1 cellular context compared by ENCODE assay signal in the genomic region with DNA sequence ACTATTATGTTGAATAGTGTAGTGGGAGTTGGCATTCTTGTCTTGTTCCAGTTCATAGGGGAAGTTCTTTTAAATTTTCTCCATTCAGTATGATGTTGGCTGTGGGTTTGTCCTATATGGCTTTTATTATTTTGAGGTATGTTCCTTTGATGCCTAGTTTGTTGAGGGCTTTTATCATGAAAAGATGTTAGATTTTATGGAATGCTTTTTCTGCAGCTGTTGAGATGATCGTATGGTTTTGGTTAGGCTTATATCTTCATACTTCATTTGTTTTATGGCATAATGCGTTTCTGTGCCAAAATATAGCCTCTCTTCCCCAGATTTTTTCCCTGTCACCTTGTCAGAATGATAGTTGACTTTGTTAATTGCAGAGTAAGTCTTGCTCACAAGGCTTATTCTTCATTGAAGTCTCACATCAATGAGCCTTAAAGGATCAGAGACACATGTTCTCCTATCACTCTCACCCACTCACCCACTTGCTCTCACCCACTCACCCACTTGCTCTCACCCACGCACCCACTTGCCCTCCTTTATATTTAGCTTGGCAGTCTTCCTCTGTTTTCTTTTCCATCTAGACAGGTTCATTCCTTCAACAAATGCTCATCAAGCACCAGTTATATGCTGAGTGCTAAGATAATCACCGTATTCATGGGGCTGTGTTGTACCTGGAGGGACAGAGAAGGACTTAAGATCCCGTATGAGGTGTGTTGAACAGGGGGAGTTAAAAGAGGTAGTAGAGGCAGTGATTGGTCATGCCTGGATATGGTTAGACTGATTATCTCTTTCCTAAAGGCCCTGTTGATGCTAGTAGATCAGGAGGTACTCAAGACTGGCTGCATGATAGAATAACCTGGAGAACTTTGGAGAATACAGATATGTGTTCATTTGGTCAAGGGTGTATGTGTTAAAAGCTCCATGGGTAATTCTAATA.
TF ChIP-seq lines count a peak whose summit lies in the region.

No MANE protein-coding gene starts in this region.

TF ChIP-seq in H1, 55 proteins besides CTCF, POLR2A, EP300 and RAD21:
- TF ChIP-seq HDAC2 (IDR thresholded peaks at IDR 0.05; ENCODE audit: borderline replicate concordance in 1 of 2, low read depth in 2 of 2, low read length in 2 of 2) (no peak), JUND (IDR thresholded peaks at IDR 0.05; ENCODE audit: low read length) (no peak), SP2 (IDR thresholded peaks at IDR 0.05; ENCODE audit: low read length) (no peak), POLR2AphosphoS5 (IDR thresholded peaks at IDR 0.05; ENCODE audit: low read depth, low read length) (no peak), ZNF274 (IDR thresholded peaks at IDR 0.05; ENCODE audit: borderline replicate concordance, extremely low read depth, low read length) (no peak), TAF7 (optimal IDR thresholded peaks at IDR 0.05; ENCODE audit: borderline replicate concordance, low read depth, low read length) (no peak), USF2 (IDR thresholded peaks at IDR 0.05; ENCODE audit: low read length) (no peak), GABPA (IDR thresholded peaks at IDR 0.05; ENCODE audit: borderline replicate concordance, insufficient read depth, low read length) (no peak), SAP30 (IDR thresholded peaks at IDR 0.05; ENCODE audit: insufficient read depth, insufficient replicate concordance, low read length) (no peak), JUN (IDR thresholded peaks at IDR 0.05; ENCODE audit: low read depth, low read length) (no peak), MAFK (IDR thresholded peaks at IDR 0.05; ENCODE audit: low read depth, low read length) (no peak)
